Comparison of ENCODE assay signal across 14 cellular contexts in the genomic region with DNA sequence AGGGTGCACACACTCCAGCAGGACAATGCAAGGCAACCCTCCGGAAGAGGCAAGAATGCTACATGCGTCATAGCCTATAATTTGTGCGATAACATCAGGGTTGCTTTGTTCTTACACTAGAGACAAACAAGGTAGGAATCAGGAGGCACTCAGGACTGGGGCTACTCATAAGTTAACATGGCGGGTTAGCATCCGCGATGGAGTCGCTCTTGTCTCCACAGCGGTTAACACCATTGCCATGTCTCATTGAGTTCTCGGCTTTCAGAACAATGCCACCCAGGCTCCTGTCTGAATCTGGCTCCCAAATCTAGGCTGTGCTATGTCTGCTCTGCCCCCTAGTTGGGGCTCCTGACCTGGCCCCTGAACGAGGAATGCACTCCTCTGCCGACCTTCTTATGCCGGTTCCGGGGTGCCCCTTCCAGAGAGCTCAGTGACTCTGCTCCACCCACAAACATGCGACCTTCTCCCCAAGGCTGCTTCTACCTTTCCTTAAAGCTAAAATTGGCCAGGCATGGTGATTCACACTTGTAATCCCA.
"Had no signal": no experiment of that assay in that cellular context is flagged by ENCODE, and none has a peak within 500 bp of the region (broad histone marks: within the 10 kb centered on the region; RNA-seq: fewer than 3 reads in every experiment).

No MANE protein-coding gene starts in this region.

- H3K9me3 Mint-ChIP-seq: activated naive CD8-positive, alpha-beta T cell treated with anti-CD3 and anti-CD28 coated beads, Interleukin-2, amount 10 ng/mL, durations not matched to agents 7 days and 5 days; mesothelial cell of epicardium; stimulated activated effector memory CD8-positive, alpha-beta T cell treated with anti-CD3 and anti-CD28 coated beads, Interleukin-12 subunit alpha, Interleukin-12 subunit beta, amount 100 ng/mL, for 72 hours; T-helper 1 cell treated with Interleukin-12 subunit alpha and Interleukin-12 subunit beta and Interleukin-4 antibody, amounts not matched to agents 30 μg/mL and 1 μg/mL, for 36 hours had no signal

- H3K4me1 Mint-ChIP-seq: activated naive CD8-positive, alpha-beta T cell treated with anti-CD3 and anti-CD28 coated beads, Interleukin-2, amount 10 ng/mL, durations not matched to agents 7 days and 5 days; stimulated activated effector memory CD8-positive, alpha-beta T cell treated with anti-CD3 and anti-CD28 coated beads, Interleukin-12 subunit alpha, Interleukin-12 subunit beta, amount 100 ng/mL, for 72 hours had no signal

- H3K27ac ChIP-seq: breast epithelium, parathyroid adenoma, skin epidermis, tibial artery had no signal

- H3K36me3 ChIP-seq: breast epithelium, heart left ventricle, tibial artery had no signal

- DNase-seq: activated CD4-positive, alpha-beta T cell treated with anti-CD3 and anti-CD28 coated beads, Interleukin-2, amount 50 U/mL, for 1 hour; activated gamma-delta T cell treated with Interleukin-2 at 50 U/mL for 16 hours; activated naive CD8-positive, alpha-beta T cell treated with anti-CD3 and anti-CD28 coated beads, Interleukin-2, amount 10 ng/mL, durations not matched to agents 7 days and 5 days; activated T-cell treated with anti-CD3 and anti-CD28 coated beads, Interleukin-2, amount 50 U/mL, for 1 hour; effector CD4-positive, alpha-beta T cell; retina; tibial artery had no signal

- H3K36me3 Mint-ChIP-seq: activated naive CD8-positive, alpha-beta T cell treated with anti-CD3 and anti-CD28 coated beads, Interleukin-2, amount 10 ng/mL, durations not matched to agents 7 days and 5 days; mesothelial cell of epicardium; stimulated activated effector memory CD8-positive, alpha-beta T cell treated with anti-CD3 and anti-CD28 coated beads, Interleukin-12 subunit alpha, Interleukin-12 subunit beta, amount 100 ng/mL, for 72 hours had no signal

- H3K4me3 ChIP-seq: breast epithelium, heart left ventricle, skin epidermis, tibial artery had no signal

- H3K27ac Mint-ChIP-seq: activated naive CD8-positive, alpha-beta T cell treated with anti-CD3 and anti-CD28 coated beads, Interleukin-2, amount 10 ng/mL, durations not matched to agents 7 days and 5 days; stimulated activated effector memory CD8-positive, alpha-beta T cell treated with anti-CD3 and anti-CD28 coated beads, Interleukin-12 subunit alpha, Interleukin-12 subunit beta, amount 100 ng/mL, for 72 hours; T-helper 1 cell treated with Interleukin-12 subunit alpha and Interleukin-12 subunit beta and Interleukin-4 antibody, amounts not matched to agents 30 μg/mL and 1 μg/mL, for 36 hours had no signal

- H3K4me3 Mint-ChIP-seq: activated naive CD8-positive, alpha-beta T cell treated with anti-CD3 and anti-CD28 coated beads, Interleukin-2, amount 10 ng/mL, durations not matched to agents 7 days and 5 days; mesothelial cell of epicardium; stimulated activated effector memory CD8-positive, alpha-beta T cell treated with anti-CD3 and anti-CD28 coated beads, Interleukin-12 subunit alpha, Interleukin-12 subunit beta, amount 100 ng/mL, for 72 hours; T-helper 1 cell treated with Interleukin-12 subunit alpha and Interleukin-12 subunit beta and Interleukin-4 antibody, amounts not matched to agents 30 μg/mL and 1 μg/mL, for 36 hours had no signal

- H3K9ac ChIP-seq: parathyroid adenoma had no signal

- H3K4me1 ChIP-seq: breast epithelium had no signal

- H3K9me3 ChIP-seq: breast epithelium, heart left ventricle, tibial artery had no signal
